Comparison of ENCODE assay signal across 10 cellular contexts in the genomic region with DNA sequence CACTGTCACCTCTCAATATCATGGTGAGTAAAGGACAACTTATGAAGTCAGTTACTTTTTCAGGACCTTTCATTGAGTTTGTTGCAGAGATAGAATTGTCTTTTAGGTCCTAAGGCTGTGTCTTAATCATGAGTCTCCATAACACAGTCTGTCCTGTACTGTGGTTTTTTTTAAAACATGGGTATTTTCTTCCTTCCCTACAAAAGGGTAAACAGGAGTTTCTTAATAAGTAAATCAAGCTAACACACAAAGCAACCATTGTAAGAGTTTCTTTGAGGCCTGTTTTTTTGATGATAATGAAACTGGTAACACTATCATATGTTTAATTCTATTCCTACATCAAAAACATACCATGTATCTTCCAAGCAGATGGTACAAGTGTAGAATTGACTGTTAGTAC.
"Had no signal": no experiment of that assay in that cellular context is flagged by ENCODE, and none has a peak within 500 bp of the region (broad histone marks: within the 10 kb centered on the region; RNA-seq: fewer than 3 reads in every experiment).

No MANE protein-coding gene starts in this region.

- FAIRE-seq: H54, HepG2 had no signal

- H3K9ac ChIP-seq: GM23248, KMS-11 had no signal

- DNase-seq: GM23248, GOT3, H9, HCEC 1CT, HFFc6, KBM-7 had no signal

- H3K27ac ChIP-seq: GM23248, HL-60, KMS-11 had no signal

- H3K4me3 ChIP-seq: GM23248 had no signal

- H2AFZ ChIP-seq: GM23248 had no signal

- H3K4me2 ChIP-seq: KMS-11 had no signal
